15 cellular contexts compared by ENCODE assay signal in genomic region chr3:56673781-56674457, GRCh38. TPM values are rescaled to one million over a fixed set of nuclear protein-coding genes. Genes with fewer than 3 reads are reported as not detected.
A peak's percentile ranks its signal among the peaks of the same experiment; 100 is the strongest.
DNase-seq lines count a peak whose midpoint lies in the region; ATAC-seq, FAIRE-seq and TF ChIP-seq lines count a peak whose summit lies in the region.
"Had no signal": no experiment of that assay in that cellular context is flagged by ENCODE, and none has a peak within 500 bp of the region (broad histone marks: within the 10 kb centered on the region; RNA-seq: fewer than 3 reads in every experiment).

No MANE protein-coding gene starts in this region.

- WGBS in K562 (ENCODE audit: insufficient coverage, low coverage, missing lambda C conversion rate): 83% methylated on average over 2 of the region's 2 CpGs
- WGBS in suprapubic skin: 87% methylated on average over 2 of the region's 2 CpGs

- H3K4me3 ChIP-seq in HL-60 (replicated peaks; ENCODE audit: insufficient read depth, low read length): no peak overlapping the region
- H3K4me3 ChIP-seq in K562: no peak overlapping the region
- H3K4me3 ChIP-seq in neutrophil (ENCODE audit: low read depth in 1 of 2, low read length in 1 of 2): no peak overlapping the region
- H3K4me3 ChIP-seq in suprapubic skin: no peak overlapping the region
- H3K4me3 ChIP-seq: SJCRH30 had no signal

- no peak overlapping the region for H2AFZ ChIP-seq in K562 (ENCODE audit: low read depth, low read length)

- H3K79me2 ChIP-seq in K562 (ENCODE audit: control insufficient read depth, insufficient read depth, low read length): peaks cover 28% of the 10 kb centered on the region

- H3K9me1 ChIP-seq in K562 (ENCODE audit: control insufficient read depth, insufficient read depth, low read length): no peaks in the 10 kb centered on the region

- CTCF ChIA-PET in K562 (lab: Yijun Ruan, JAX; ENCODE audit: low intra/inter-chr PET ratio): no interaction called here

- H3K9me3 ChIP-seq in K562 (replicated peaks; ENCODE audit: control insufficient read depth, insufficient read depth, low read depth, low read length) (no peaks in the 10 kb centered on the region), neutrophil (no peaks in the 10 kb centered on the region), suprapubic skin (no peaks in the 10 kb centered on the region)
- H3K9me3 ChIP-seq: SJCRH30 had no signal

- TF ChIP-seq POLR2A in K562 (conservative IDR thresholded peaks at IDR 0.05): no peak
- TF ChIP-seq POLR2A in suprapubic skin (IDR thresholded peaks at IDR 0.05): no peak

- H3K27me3 ChIP-seq in HL-60 (ENCODE audit: insufficient read depth, poor library complexity, severe bottlenecking): no peaks in the 10 kb centered on the region
- H3K27me3 ChIP-seq in K562 (ENCODE audit: control insufficient read depth in 2 of 2, insufficient read depth in 2 of 2, low read length in 2 of 2): no peaks in the 10 kb centered on the region
- no peaks in the 10 kb centered on the region for H3K27me3 ChIP-seq in neutrophil
- no peaks in the 10 kb centered on the region for H3K27me3 ChIP-seq in suprapubic skin
- H3K27me3 ChIP-seq: SJCRH30 had no signal

- no peaks in the 10 kb centered on the region; a peak in 1 of 5 replicates for H3K4me1 ChIP-seq in K562 (replicated peaks in 1 of 2; ENCODE audit: control insufficient read depth in 2 of 2, insufficient read depth in 2 of 2, low read length in 2 of 2)
- H3K4me1 ChIP-seq in neutrophil (ENCODE audit: control insufficient read depth in 1 of 2, insufficient read depth in 1 of 2, low read depth in 1 of 2, low read length in 1 of 2): peaks cover 14 to 21% of the 10 kb centered on the region in 2 experiments
- H3K4me1 ChIP-seq in suprapubic skin: peaks cover 2% of the 10 kb centered on the region
- H3K4me1 ChIP-seq: SJCRH30 had no signal

- POLR2A ChIA-PET in K562 (lab: Yijun Ruan, JAX): interaction anchor here (1.9 kb wide), 1 partner anchor 9 kb away, joined by 5 read pairs; the partner anchor contains the start of gene TASOR

- TF ChIP-seq EP300 in K562 (IDR thresholded peaks at IDR 0.05; ENCODE audit: low read length): no peak
- TF ChIP-seq EP300 in suprapubic skin (IDR thresholded peaks at IDR 0.05): no peak

- peak overlapping the region; percentile 37 for H3K27ac ChIP-seq in HL-60 (replicated peaks)
- no peak overlapping the region for H3K27ac ChIP-seq in K562 (ENCODE audit: extremely low read depth, low read depth, low read length)
- H3K27ac ChIP-seq in neutrophil: peak overlapping the region; percentile 66
- H3K27ac ChIP-seq in suprapubic skin: no peak overlapping the region
- H3K27ac ChIP-seq: SJCRH30 had no signal

- DNase-seq in EH (ENCODE audit: low read depth): peak; percentile 16
- DNase-seq in HL-60 (ENCODE audit: low read depth in 1 of 2, low spot score in 1 of 2): peak; percentile 22 to 41
- no peak for DNase-seq in K562 (ENCODE audit: extremely low read depth in 1 of 4, low spot score in 3 of 4)
- no peak for DNase-seq in activated T-cell treated with anti-CD3 and anti-CD28 coated beads for 4 hours
- no peak for DNase-seq in suprapubic skin (ENCODE audit: low spot score in 2 of 2)
- DNase-seq: DMS79 treated with DMSO at 0.1 percent for 48 hours, H7, KBM-7, NCI-H1417 treated with DMSO at 0.1 percent for 48 hours, NCI-H1930, NCI-H345, NCI-H524 treated with DMSO at 0.1 percent for 48 hours, SJCRH30 had no signal

- FAIRE-seq in K562 (lab: Jason Lieb, UNC): no peak

- BruUV-seq in K562 (replicated peaks; lab: Mats Ljungman, UMichigan): no TSS peak

- TF ChIP-seq CTCF in HL-60 (IDR thresholded peaks at IDR 0.05; ENCODE audit: insufficient read depth, low read length) (no peak), K562 (IDR thresholded peaks at IDR 0.05 in 2 of 3, conservative IDR thresholded peaks at IDR 0.05 in 1 of 3; ENCODE audit: insufficient read depth in 2 of 3, low read depth in 1 of 3, low read length in 3 of 3) (no peak), neutrophil (IDR thresholded peaks at IDR 0.05) (no peak), suprapubic skin (IDR thresholded peaks at IDR 0.05) (no peak)

- no peak for TF ChIP-seq RAD21 in K562 (CRISPR knock-in tag; conservative IDR thresholded peaks at IDR 0.05 in 1 of 2, IDR thresholded peaks at IDR 0.05 in 1 of 2)

- H3K9ac ChIP-seq in K562 (ENCODE audit: insufficient read depth in 1 of 2, low read depth in 2 of 2, low read length in 2 of 2): no peak overlapping the region

- peaks cover 51% of the 10 kb centered on the region for H3K36me3 ChIP-seq in K562 (ENCODE audit: control insufficient read depth, insufficient read depth, low read length)
- peaks cover 34% of the 10 kb centered on the region for H3K36me3 ChIP-seq in neutrophil
- peaks cover 38% of the 10 kb centered on the region for H3K36me3 ChIP-seq in suprapubic skin

- intact Hi-C loops in K562 (cut with micrococcal nuclease): no loop called here

- no peaks in the 10 kb centered on the region for H4K20me1 ChIP-seq in K562 (replicated peaks; ENCODE audit: control insufficient read depth, insufficient read depth, low read length)

- ATAC-seq in K562 (no peak), HG03460 (IDR thresholded peaks at IDR 0.05; ENCODE audit: unreplicated experiment) (no peak)

- no peak overlapping the region for H3K4me2 ChIP-seq in K562 (ENCODE audit: insufficient read depth, low read length)

- in situ Hi-C loops in K562 (cut with MboI): no loop called here

TF ChIP-seq in K562, 482 proteins besides CTCF, POLR2A, EP300 and RAD21:
- TF ChIP-seq ZNF121 (CRISPR knock-in tag; conservative IDR thresholded peaks at IDR 0.05): peak; percentile 10; the same call in 1 of the 2 replicates
- no peak for TF ChIP-seq MED1 (CRISPR knock-in tag; IDR thresholded peaks at IDR 0.05; ENCODE audit: borderline replicate concordance)

RNA-seq across cellular contexts. Expression of gene TASOR, which starts 9.1 kb away (rescaled TPM):
- total RNA-seq in K562 (2011; cell fraction: chromatin; rRNA removed; ENCODE audit: low replicate concordance): 25.8 and 79.9 TPM in 2 replicates
- 14.0 and 17.0 TPM in 2 replicates for total RNA-seq in K562 (2011; cell fraction: nucleolus; rRNA removed)
- 25.2 and 33.6 TPM in 2 replicates for total RNA-seq in K562 (2011; cell fraction: nucleoplasm; rRNA removed)
- total RNA-seq in K562 (2014; rRNA removed) (29.4 and 34.2 TPM in 2 replicates), K562 (2014; rRNA removed; fragmentation: Illumina TruSeq; extraction: Trizol) (64.1 and 68.7 TPM in 2 replicates), K562 (2015; rRNA removed; fragmentation: Illumina TruSeq; extraction: Trizol) (59.7 and 64.0 TPM in 2 replicates), K562 (2021) (33.4 and 33.7 TPM in 2 replicates), suprapubic skin (10 to 100 TPM; 40.0 to 81.7 (median 52.4) TPM)
- polyA plus RNA-seq in K562 (2011; rRNA removed) (22.5 and 38.8 TPM in 2 replicates), K562 (2014; fragmentation: Illumina TruSeq; extraction: Trizol) (35.6 and 45.6 TPM in 2 replicates), K562 (2014; fragmentation: Nextera tagmentation; extraction: Ambion mirVana) (10 to 100 TPM; 16.4 to 16.8 TPM), K562 (2014; rRNA removed) (29.6 and 32.8 TPM in 2 replicates)
- 8.3 and 11.3 TPM in 2 replicates for polyA plus RNA-seq in K562 (2011; cell fraction: cytosol; rRNA removed)
- polyA plus RNA-seq in K562 (2011; cell fraction: nucleus; rRNA removed): 13.0 and 13.8 TPM in 2 replicates
- 23.9 and 24.4 TPM in 2 replicates for polyA plus RNA-seq in K562 (2012)
- 60.3 and 72.1 TPM in 2 replicates for polyA minus RNA-seq in K562 (2011; rRNA and poly(A)+ RNA removed)
- polyA minus RNA-seq in K562 (2011; cell fraction: cytosol; rRNA and poly(A)+ RNA removed): 27.4 and 34.2 TPM in 2 replicates
- polyA minus RNA-seq in K562 (2011; cell fraction: nucleus; rRNA and poly(A)+ RNA removed): 17.1 and 21.9 TPM in 2 replicates

Comparison
In these comparisons a context has a peak if more than half of its experiments do, and no peak if none do; other contexts are left out.
1. DNase-seq: peak in EH (single experiment) and HL-60 (2 of 2); none in K562 (0 of 4), activated T-cell treated with anti-CD3 and anti-CD28 coated beads for 4 hours (single experiment) and suprapubic skin (0 of 2).
2. H3K27ac ChIP-seq: peak in HL-60 (single experiment) and neutrophil (single experiment); none in K562 (single experiment) and suprapubic skin (single experiment).